In genomic region chr3:52159503-52159902, GRCh38 we compare ENCODE assay signal across 13 cellular contexts. TPM values are rescaled to one million over a fixed set of nuclear protein-coding genes. Genes with fewer than 3 reads are reported as not detected.
DNase-seq lines count a peak whose midpoint lies in the region; ATAC-seq, FAIRE-seq and TF ChIP-seq lines count a peak whose summit lies in the region.
"Had no signal": no experiment of that assay in that cellular context is flagged by ENCODE, and none has a peak within 500 bp of the region (broad histone marks: within the 10 kb centered on the region; RNA-seq: fewer than 3 reads in every experiment).

No MANE protein-coding gene starts in this region.

- H3K4me1 ChIP-seq in SK-N-SH (ENCODE audit: control insufficient read depth in 1 of 2, insufficient read depth in 2 of 2, low read depth in 1 of 2, low read length in 1 of 2): peaks cover 0 to 3% of the 10 kb centered on the region in 2 experiments; a peak in 1 of 4 replicates
- peaks cover 3% of the 10 kb centered on the region for H3K4me1 ChIP-seq in Loucy (ENCODE audit: insufficient read depth, low read length, poor library complexity, severe bottlenecking)
- H3K4me1 ChIP-seq in K562 (replicated peaks in 1 of 2; ENCODE audit: control insufficient read depth in 2 of 2, insufficient read depth in 2 of 2, low read length in 2 of 2): peaks cover 0 to 7% of the 10 kb centered on the region in 2 experiments; a peak in 3 of 5 replicates
- peaks cover 0 to 5% (median 0%) of the 10 kb centered on the region in 4 donors for H3K4me1 ChIP-seq in tibial nerve

- no peaks in the 10 kb centered on the region for H3K9me2 ChIP-seq in SK-N-SH
- H3K9me2 ChIP-seq in Loucy (replicated peaks; ENCODE audit: low read depth, low read length): no peaks in the 10 kb centered on the region

- no peaks in the 10 kb centered on the region for H3K36me3 ChIP-seq in SK-N-SH (replicated peaks in 1 of 2; ENCODE audit: control insufficient read depth in 1 of 2, insufficient read depth in 2 of 2, low read length in 1 of 2)
- no peaks in the 10 kb centered on the region for H3K36me3 ChIP-seq in Loucy (ENCODE audit: insufficient read depth, low read length)
- H3K36me3 ChIP-seq in K562 (ENCODE audit: control insufficient read depth, insufficient read depth, low read length): no peaks in the 10 kb centered on the region
- no peaks in the 10 kb centered on the region for H3K36me3 ChIP-seq in tibial nerve
- H3K36me3 ChIP-seq: HAP-1 had no signal

- no peaks in the 10 kb centered on the region for H3K9me1 ChIP-seq in K562 (ENCODE audit: control insufficient read depth, insufficient read depth, low read length)

- H3K4me2 ChIP-seq in SK-N-SH: no peak overlapping the region
- no peak overlapping the region for H3K4me2 ChIP-seq in Loucy (ENCODE audit: low read depth, low read length, poor library complexity, severe bottlenecking)
- no peak overlapping the region for H3K4me2 ChIP-seq in K562 (ENCODE audit: insufficient read depth, low read length)

- no peak overlapping the region for H3K27ac ChIP-seq in SK-N-SH (ENCODE audit: low read depth in 2 of 2, low read length in 1 of 2)
- H3K27ac ChIP-seq in K562 (ENCODE audit: extremely low read depth, low read depth, low read length): no peak overlapping the region
- no peak overlapping the region for H3K27ac ChIP-seq in tibial nerve
- H3K27ac ChIP-seq: 22Rv1 had no signal

- H3K27me3 ChIP-seq in SK-N-SH (ENCODE audit: insufficient read depth) (no peaks in the 10 kb centered on the region), Loucy (ENCODE audit: insufficient read depth, low read length, poor library complexity, severe bottlenecking) (no peaks in the 10 kb centered on the region), K562 (ENCODE audit: control insufficient read depth in 2 of 2, insufficient read depth in 2 of 2, low read length in 2 of 2) (no peaks in the 10 kb centered on the region), tibial nerve (no peaks in the 10 kb centered on the region)

- H3K4me3 ChIP-seq in SK-N-SH (ENCODE audit: low read depth in 2 of 2, low read length in 1 of 2) (no peak overlapping the region), Loucy (ENCODE audit: low read length, poor library complexity, severe bottlenecking) (no peak overlapping the region), K562 (no peak overlapping the region), tibial nerve (no peak overlapping the region)
- H3K4me3 ChIP-seq: HAP-1 had no signal

- POLR2A ChIA-PET in SK-N-SH (lab: Yijun Ruan, JAX): no interaction called here
- POLR2A ChIA-PET in K562 (lab: Yijun Ruan, JAX): interaction anchor here (0.7 kb wide), 1 partner anchor 218 kb away, joined by 3 read pairs; the partner anchor contains the start of gene RRP9

- WGBS in SK-N-SH (ENCODE audit: low lambda C conversion rate): 14% methylated on average over 1 of the region's 1 CpG
- whole genome bisulfite sequencing in K562 (ENCODE audit: insufficient coverage, low coverage, missing lambda C conversion rate): 0% methylated on average over 1 of the region's 1 CpG
- 18 to 24% methylated on average over 1 of the region's 1 CpG for WGBS in tibial nerve, 2 donors

- in situ Hi-C loops in K562 (cut with MboI): no loop called here

- BruUV-seq in K562 (replicated peaks; lab: Mats Ljungman, UMichigan): no TSS peak

- H2AFZ ChIP-seq in SK-N-SH (ENCODE audit: low read depth) (peak overlapping the region; percentile 30), Loucy (ENCODE audit: low read length) (0 out of 2 replicates have a peak overlapping the region, but pooled peaks have one; percentile 43), K562 (ENCODE audit: low read depth, low read length) (no peak overlapping the region)

- no peaks in the 10 kb centered on the region for H4K20me1 ChIP-seq in SK-N-SH (ENCODE audit: insufficient read depth)
- H4K20me1 ChIP-seq in Loucy (ENCODE audit: insufficient read depth, low read length, poor library complexity, severe bottlenecking): no peaks in the 10 kb centered on the region
- no peaks in the 10 kb centered on the region for H4K20me1 ChIP-seq in K562 (replicated peaks; ENCODE audit: control insufficient read depth, insufficient read depth, low read length)

- H3F3A ChIP-seq in SK-N-SH (replicated peaks; ENCODE audit: insufficient read depth): no peaks in the 10 kb centered on the region
- no peaks in the 10 kb centered on the region for H3F3A ChIP-seq in Loucy (ENCODE audit: low read depth)

- TF ChIP-seq EP300 in SK-N-SH (IDR thresholded peaks at IDR 0.05; ENCODE audit: borderline replicate concordance in 1 of 2, low read depth in 1 of 2, low read length in 1 of 2) (no peak), K562 (IDR thresholded peaks at IDR 0.05; ENCODE audit: low read length) (no peak), tibial nerve (IDR thresholded peaks at IDR 0.05) (no peak)

- ATAC-seq in SK-N-SH treated with all-trans-retinoic acid at 6 μM for 48 hours (no peak), K562 (no peak), GM18868 (IDR thresholded peaks at IDR 0.05; ENCODE audit: unreplicated experiment) (no peak)

- TF ChIP-seq RAD21 in SK-N-SH (IDR thresholded peaks at IDR 0.05; ENCODE audit: low read length): no peak
- no peak for TF ChIP-seq RAD21 in K562 (CRISPR knock-in tag; conservative IDR thresholded peaks at IDR 0.05 in 1 of 2, IDR thresholded peaks at IDR 0.05 in 1 of 2)

- CTCF ChIA-PET in SK-N-SH (lab: Yijun Ruan, JAX) (interaction anchor here (1.3 kb wide), 1 partner anchor 103 kb away, joined by 3 read pairs; the partner anchor contains the start of gene DUSP7), K562 (lab: Yijun Ruan, JAX; ENCODE audit: low intra/inter-chr PET ratio) (no interaction called here)

- H3K9me3 ChIP-seq in SK-N-SH (no peaks in the 10 kb centered on the region), Loucy (ENCODE audit: insufficient read depth, low read depth, low read length) (no peaks in the 10 kb centered on the region), K562 (replicated peaks; ENCODE audit: control insufficient read depth, insufficient read depth, low read depth, low read length) (no peaks in the 10 kb centered on the region), tibial nerve (no peaks in the 10 kb centered on the region)
- H3K9me3 ChIP-seq: HAP-1 had no signal

- intact Hi-C loops in K562 (cut with micrococcal nuclease): no loop called here

- no peak for DNase-seq in SK-N-SH
- no peak for DNase-seq in K562 (ENCODE audit: extremely low read depth in 1 of 4, low spot score in 3 of 4)
- DNase-seq in NCI-H345 (lab: John Stamatoyannopoulos, UW): no peak
- DNase-seq in tibial nerve (ENCODE audit: low spot score in 2 of 2): no peak
- DNase-seq: Calu3, DMS 273 treated with DMSO at 0.1 percent for 48 hours, GOT3, HFFc6 had no signal

- H3K9ac ChIP-seq in SK-N-SH (no peak overlapping the region), Loucy (ENCODE audit: low read depth, low read length, poor library complexity, severe bottlenecking) (no peak overlapping the region), K562 (ENCODE audit: insufficient read depth in 1 of 2, low read depth in 2 of 2, low read length in 2 of 2) (no peak overlapping the region)

- no peak for TF ChIP-seq CTCF in SK-N-SH (IDR thresholded peaks at IDR 0.05)
- no peak for TF ChIP-seq CTCF in Loucy (conservative IDR thresholded peaks at IDR 0.05; ENCODE audit: low read length)
- TF ChIP-seq CTCF in K562 (IDR thresholded peaks at IDR 0.05 in 2 of 3, conservative IDR thresholded peaks at IDR 0.05 in 1 of 3; ENCODE audit: insufficient read depth in 2 of 3, low read depth in 1 of 3, low read length in 3 of 3): no peak
- TF ChIP-seq CTCF in tibial nerve (IDR thresholded peaks at IDR 0.05): no peak

- no peak for FAIRE-seq in K562 (lab: Jason Lieb, UNC)

- H3K79me2 ChIP-seq in SK-N-SH (ENCODE audit: insufficient read depth): no peaks in the 10 kb centered on the region
- no peaks in the 10 kb centered on the region for H3K79me2 ChIP-seq in Loucy (ENCODE audit: insufficient read depth, low read length)
- no peaks in the 10 kb centered on the region for H3K79me2 ChIP-seq in K562 (ENCODE audit: control insufficient read depth, insufficient read depth, low read length)

- no peak for TF ChIP-seq POLR2A in K562 (conservative IDR thresholded peaks at IDR 0.05)
- TF ChIP-seq POLR2A in tibial nerve (IDR thresholded peaks at IDR 0.05): no peak

RNA-seq across cellular contexts. Expression of gene POC1A, which starts 5.3 kb away (rescaled TPM):
- polyA plus RNA-seq in SK-N-SH (2012; rRNA removed) (9.6 and 11.7 TPM in 2 replicates), K562 (2011; rRNA removed) (15.2 and 16.6 TPM in 2 replicates), K562 (2014; fragmentation: Illumina TruSeq; extraction: Trizol) (17.5 and 19.6 TPM in 2 replicates), K562 (2014; fragmentation: Nextera tagmentation; extraction: Ambion mirVana) (1 to 10 TPM; 7.2 to 9.4 TPM), K562 (2014; rRNA removed) (12.1 and 17.3 TPM in 2 replicates)
- polyA plus RNA-seq in SK-N-SH (2012; cell fraction: cytosol; rRNA removed): 5.8 and 9.1 TPM in 2 replicates
- polyA plus RNA-seq in SK-N-SH (2012; cell fraction: nucleus; rRNA removed): 7.7 and 9.6 TPM in 2 replicates
- 17.1 and 37.8 TPM in 2 replicates for total RNA-seq in K562 (2011; cell fraction: chromatin; rRNA removed; ENCODE audit: low replicate concordance)
- total RNA-seq in K562 (2011; cell fraction: nucleolus; rRNA removed): 20.3 and 28.8 TPM in 2 replicates
- 15.6 and 16.6 TPM in 2 replicates for total RNA-seq in K562 (2011; cell fraction: nucleoplasm; rRNA removed)
- total RNA-seq in K562 (2014; rRNA removed) (16.0 and 19.6 TPM in 2 replicates), K562 (2014; rRNA removed; fragmentation: Illumina TruSeq; extraction: Trizol) (7.5 and 8.5 TPM in 2 replicates), K562 (2015; rRNA removed; fragmentation: Illumina TruSeq; extraction: Trizol) (9.5 and 11.3 TPM in 2 replicates), K562 (2021) (15.9 and 17.4 TPM in 2 replicates), tibial nerve (1 to 10 TPM in 3 of 4 donors, under 1 TPM in 1; 0.84 to 3.1 (median 2.4) TPM)
- polyA plus RNA-seq in K562 (2011; cell fraction: cytosol; rRNA removed): 17.6 and 22.5 TPM in 2 replicates
- polyA plus RNA-seq in K562 (2011; cell fraction: nucleus; rRNA removed): 16.6 and 21.0 TPM in 2 replicates
- polyA plus RNA-seq in K562 (2012): 15.6 and 25.7 TPM in 2 replicates
- 10.6 and 17.7 TPM in 2 replicates for polyA minus RNA-seq in K562 (2011; rRNA and poly(A)+ RNA removed)
- 8.0 and 12.1 TPM in 2 replicates for polyA minus RNA-seq in K562 (2011; cell fraction: cytosol; rRNA and poly(A)+ RNA removed)
- polyA minus RNA-seq in K562 (2011; cell fraction: nucleus; rRNA and poly(A)+ RNA removed): 12.7 and 14.3 TPM in 2 replicates

RNA-seq across cellular contexts. Expression of gene ALAS1, which starts 38.5 kb away (rescaled TPM):
- 42.4 and 47.9 TPM in 2 replicates for polyA plus RNA-seq in SK-N-SH (2012; rRNA removed)
- polyA plus RNA-seq in SK-N-SH (2012; cell fraction: cytosol; rRNA removed): 25.8 and 35.6 TPM in 2 replicates
- 43.9 and 67.3 TPM in 2 replicates for polyA plus RNA-seq in SK-N-SH (2012; cell fraction: nucleus; rRNA removed)
- total RNA-seq in K562 (2011; cell fraction: chromatin; rRNA removed; ENCODE audit: low replicate concordance): 14.5 and 27.2 TPM in 2 replicates
- total RNA-seq in K562 (2011; cell fraction: nucleolus; rRNA removed): 14.3 and 26.5 TPM in 2 replicates
- 13.9 and 14.0 TPM in 2 replicates for total RNA-seq in K562 (2011; cell fraction: nucleoplasm; rRNA removed)
- total RNA-seq in K562 (2014; rRNA removed): 21.8 and 27.3 TPM in 2 replicates
- 22.7 and 23.8 TPM in 2 replicates for total RNA-seq in K562 (2014; rRNA removed; fragmentation: Illumina TruSeq; extraction: Trizol)
- total RNA-seq in K562 (2015; rRNA removed; fragmentation: Illumina TruSeq; extraction: Trizol): 34.5 and 36.8 TPM in 2 replicates
- 24.3 and 27.6 TPM in 2 replicates for total RNA-seq in K562 (2021)
- 30.4 and 34.4 TPM in 2 replicates for polyA plus RNA-seq in K562 (2011; rRNA removed)
- 35.6 and 59.5 TPM in 2 replicates for polyA plus RNA-seq in K562 (2011; cell fraction: cytosol; rRNA removed)
- polyA plus RNA-seq in K562 (2011; cell fraction: nucleus; rRNA removed): 26.6 and 46.7 TPM in 2 replicates
- polyA plus RNA-seq in K562 (2012): 28.0 and 35.8 TPM in 2 replicates
- 39.2 and 41.6 TPM in 2 replicates for polyA plus RNA-seq in K562 (2014; fragmentation: Illumina TruSeq; extraction: Trizol)
- 10 to 100 TPM; 37.8 to 49.5 TPM for polyA plus RNA-seq in K562 (2014; fragmentation: Nextera tagmentation; extraction: Ambion mirVana)
- 21.4 and 24.4 TPM in 2 replicates for polyA plus RNA-seq in K562 (2014; rRNA removed)
- polyA minus RNA-seq in K562 (2011; rRNA and poly(A)+ RNA removed): 21.4 and 27.1 TPM in 2 replicates
- polyA minus RNA-seq in K562 (2011; cell fraction: cytosol; rRNA and poly(A)+ RNA removed): 20.3 and 25.5 TPM in 2 replicates
- polyA minus RNA-seq in K562 (2011; cell fraction: nucleus; rRNA and poly(A)+ RNA removed): 9.0 and 9.6 TPM in 2 replicates
- total RNA-seq in tibial nerve: 10 to 100 TPM; 26.1 to 37.1 (median 32.0) TPM
